Comparison of ENCODE assay signal across 20 cellular contexts in the genomic region with DNA sequence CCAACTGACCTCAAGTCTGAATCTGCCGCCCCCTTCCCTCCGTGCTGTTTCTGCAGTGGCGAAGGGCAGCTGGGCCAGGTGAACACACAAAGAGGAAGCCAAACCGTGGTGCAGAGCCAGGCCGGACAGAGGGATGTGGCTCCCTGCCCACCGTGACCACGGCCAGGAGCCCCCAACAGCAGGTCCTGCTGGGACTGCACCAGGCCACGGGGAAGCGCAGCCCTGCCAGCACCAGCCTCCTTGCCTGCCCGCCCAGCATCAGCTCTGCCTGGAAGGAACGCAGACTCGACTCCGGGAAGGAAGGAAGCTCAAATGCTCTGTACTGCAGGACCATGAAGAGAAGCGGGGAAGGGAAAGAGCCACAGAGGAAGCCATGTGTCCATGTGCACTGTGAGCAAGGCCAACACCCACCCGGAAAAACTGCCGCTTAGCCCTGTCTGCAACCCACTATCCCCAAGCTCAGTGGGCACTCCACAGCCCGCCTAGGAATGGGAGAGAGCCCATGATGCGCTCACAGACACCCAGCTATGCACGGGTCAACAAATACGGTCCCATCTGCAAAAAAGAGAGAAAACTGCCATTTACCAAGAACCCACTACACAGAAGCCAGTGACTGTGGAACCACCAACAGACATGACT. TPM values are rescaled to one million over a fixed set of nuclear protein-coding genes. Genes with fewer than 3 reads are reported as not detected.
DNase-seq lines count a peak whose midpoint lies in the region; ATAC-seq, FAIRE-seq and TF ChIP-seq lines count a peak whose summit lies in the region.
"Had no signal": no experiment of that assay in that cellular context is flagged by ENCODE, and none has a peak within 500 bp of the region (broad histone marks: within the 10 kb centered on the region; RNA-seq: fewer than 3 reads in every experiment).

No MANE protein-coding gene starts in this region.

- H2AFZ ChIP-seq in neural progenitor cell (replicated peaks): no peak overlapping the region

- H3K9me3 ChIP-seq in heart right ventricle: no peaks in the 10 kb centered on the region
- H3K9me3 ChIP-seq in neural progenitor cell (ENCODE audit: low read depth): no peaks in the 10 kb centered on the region
- H3K9me3 ChIP-seq: A549 had no signal

- H3K4me3 Mint-ChIP-seq in WTC11 (no peak overlapping the region), neural progenitor cell (no peak overlapping the region)
- H3K4me3 Mint-ChIP-seq: CD4-positive, alpha-beta T cell had no signal

- H3K27me3 Mint-ChIP-seq in WTC11 (ENCODE audit: low read depth) (no peaks in the 10 kb centered on the region), neural progenitor cell (ENCODE audit: insufficient read depth, low read depth) (peaks cover 6% of the 10 kb centered on the region)
- H3K27me3 Mint-ChIP-seq: CD4-positive, alpha-beta T cell had no signal

- intact Hi-C loops in left ventricle myocardium superior (cut with micrococcal nuclease) (no loop called here), heart right ventricle (cut with DNase I) (no loop called here)

- H3K4me2 ChIP-seq in neural progenitor cell: no peak overlapping the region
- H3K4me2 ChIP-seq: A549 had no signal

- H3K27me3 ChIP-seq in heart right ventricle: no peaks in the 10 kb centered on the region
- H3K27me3 ChIP-seq in neural progenitor cell: no peaks in the 10 kb centered on the region

- FAIRE-seq in urothelium cell line (lab: Jason Lieb, UNC): peak; percentile 67
- FAIRE-seq: A549, GM19239, K562 had no signal

- WGBS in heart right ventricle, 2 donors: 62 to 65% methylated on average over 20 of the region's 20 CpGs

- peak; percentile 21 for DNase-seq in left ventricle myocardium superior
- no peak for DNase-seq in heart right ventricle
- DNase-seq in WTC11 (ENCODE audit: low spot score): no peak
- no peak for DNase-seq in neural progenitor cell (ENCODE audit: low spot score)
- no peak for DNase-seq in urothelium cell line (ENCODE audit: low spot score)
- no peak for DNase-seq in germinal center (ENCODE audit: low spot score)
- no peak for DNase-seq in retina
- DNase-seq in NCI-H146 (lab: John Stamatoyannopoulos, UW): no peak
- DNase-seq: CD4-positive, alpha-beta T cell; DMS79 treated with DMSO at 0.1 percent for 48 hours; GF-D8; NCI-H1436 treated with DMSO at 0.1 percent for 48 hours; NCI-H2107; NCI-H226; NCI-H526; NK-92 treated with Interleukin-12 subunit alpha and Interleukin-12 subunit beta, amount 100 ng/mL, for 24 hours had no signal

- CTCF ChIA-PET in WTC11 (lab: Charles Lee): interaction anchor here (0.8 to 1.4 kb wide), 4 partner anchors 17 to 325 kb away, joined by 3 to 4 read pairs (median 3); no protein-coding TSS in a partner anchor

- H3K4me1 Mint-ChIP-seq in WTC11: no peaks in the 10 kb centered on the region
- H3K4me1 Mint-ChIP-seq in neural progenitor cell: peaks cover 39% of the 10 kb centered on the region

- no peaks in the 10 kb centered on the region for H3K36me3 ChIP-seq in heart right ventricle
- H3K36me3 ChIP-seq in neural progenitor cell: no peaks in the 10 kb centered on the region

- TF ChIP-seq CTCF in heart right ventricle (IDR thresholded peaks at IDR 0.05) (no peak), WTC11 (IDR thresholded peaks at IDR 0.05) (no peak), neural progenitor cell (IDR thresholded peaks at IDR 0.05) (no peak)

- H4K20me1 ChIP-seq in neural progenitor cell (ENCODE audit: low read depth): peaks cover 34% of the 10 kb centered on the region

- ATAC-seq in left ventricle myocardium superior: no peak
- ATAC-seq in heart right ventricle: no peak
- ATAC-seq in WTC11: no peak
- ATAC-seq: A549, K562 had no signal

- H3F3A ChIP-seq in neural progenitor cell (ENCODE audit: low read depth): no peaks in the 10 kb centered on the region

- H3K4me3 ChIP-seq in heart right ventricle: no peak overlapping the region
- no peak overlapping the region for H3K4me3 ChIP-seq in neural progenitor cell
- H3K4me3 ChIP-seq: A549, K562 had no signal

- peak overlapping the region in 1 of 10 donors; percentile 15 for H3K27ac ChIP-seq in heart right ventricle
- no peak overlapping the region for H3K27ac ChIP-seq in neural progenitor cell
- H3K27ac ChIP-seq: A549, RWPE1 had no signal

- peak overlapping the region; percentile 13 for H3K9ac ChIP-seq in neural progenitor cell

- H3K27ac Mint-ChIP-seq in WTC11: peak overlapping the region; percentile 84
- H3K27ac Mint-ChIP-seq in neural progenitor cell: no peak overlapping the region
- H3K27ac Mint-ChIP-seq: CD4-positive, alpha-beta T cell had no signal

- H3K9me3 Mint-ChIP-seq in WTC11: no peaks in the 10 kb centered on the region
- no peaks in the 10 kb centered on the region for H3K9me3 Mint-ChIP-seq in neural progenitor cell
- H3K9me3 Mint-ChIP-seq: CD4-positive, alpha-beta T cell had no signal

- H3K79me2 ChIP-seq in neural progenitor cell (ENCODE audit: low read depth): peaks cover 58% of the 10 kb centered on the region

- H3K36me3 Mint-ChIP-seq in WTC11: no peaks in the 10 kb centered on the region
- peaks cover 1% of the 10 kb centered on the region for H3K36me3 Mint-ChIP-seq in neural progenitor cell

- H3K4me1 ChIP-seq in heart right ventricle: peaks cover 0 to 42% (median 3%) of the 10 kb centered on the region in 9 donors
- H3K4me1 ChIP-seq in neural progenitor cell: peaks cover 4% of the 10 kb centered on the region
- H3K4me1 ChIP-seq: A549 had no signal

- POLR2A ChIA-PET in WTC11 (lab: Charles Lee): interaction anchor here (0.6 kb wide), 1 partner anchor 31 kb away, joined by 4 read pairs; no protein-coding TSS in a partner anchor

TF ChIP-seq in WTC11, 78 proteins besides CTCF, POLR2A, EP300 and RAD21:
- TF ChIP-seq SP1 (CRISPR knock-in tag; conservative IDR thresholded peaks at IDR 0.05) (no peak), SOX15 (CRISPR knock-in tag; IDR thresholded peaks at IDR 0.05) (no peak), TCF7 (CRISPR knock-in tag; IDR thresholded peaks at IDR 0.05; ENCODE audit: low read depth) (no peak)
- TF ChIP-seq, protein P1, sequence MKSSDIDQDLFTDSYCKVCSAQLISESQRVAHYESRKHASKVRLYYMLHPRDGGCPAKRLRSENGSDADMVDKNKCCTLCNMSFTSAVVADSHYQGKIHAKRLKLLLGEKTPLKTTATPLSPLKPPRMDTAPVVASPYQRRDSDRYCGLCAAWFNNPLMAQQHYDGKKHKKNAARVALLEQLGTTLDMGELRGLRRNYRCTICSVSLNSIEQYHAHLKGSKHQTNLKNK (CRISPR knock-in tag; IDR thresholded peaks at IDR 0.05): no peak

RNA-seq across cellular contexts. Expression of a gene that starts 19.0 kb away (rescaled TPM):
- total RNA-seq in left ventricle myocardium superior (2.8 TPM), heart right ventricle (1 to 10 TPM; 1.1 to 4.7 (median 1.7) TPM), WTC11 (2021) (0.28 to 0.87 TPM (median 0.41 TPM) in 3 replicates), neural progenitor cell (ENCODE audit: low replicate concordance) (1.2 and 1.3 TPM in 2 replicates)
- 1 to 10 TPM; 3.0 to 4.5 TPM for polyA plus RNA-seq in heart right ventricle
- total RNA-seq: CD4-positive, alpha-beta T cell had no signal

RNA-seq across cellular contexts. Expression of a gene that starts 53.1 kb away (rescaled TPM):
- total RNA-seq in left ventricle myocardium superior (5.9 TPM), heart right ventricle (10 to 100 TPM in 4 of 10 donors, 1 to 10 TPM in 6; 4.4 to 11.2 (median 7.7) TPM), WTC11 (2021) (14.5 to 16.1 TPM (median 15.3 TPM) in 3 replicates), neural progenitor cell (ENCODE audit: low replicate concordance) (9.0 and 13.3 TPM in 2 replicates)
- 10 to 100 TPM; 26.9 to 32.6 TPM for polyA plus RNA-seq in heart right ventricle
